20 cellular contexts compared by ENCODE assay signal in the genomic region with DNA sequence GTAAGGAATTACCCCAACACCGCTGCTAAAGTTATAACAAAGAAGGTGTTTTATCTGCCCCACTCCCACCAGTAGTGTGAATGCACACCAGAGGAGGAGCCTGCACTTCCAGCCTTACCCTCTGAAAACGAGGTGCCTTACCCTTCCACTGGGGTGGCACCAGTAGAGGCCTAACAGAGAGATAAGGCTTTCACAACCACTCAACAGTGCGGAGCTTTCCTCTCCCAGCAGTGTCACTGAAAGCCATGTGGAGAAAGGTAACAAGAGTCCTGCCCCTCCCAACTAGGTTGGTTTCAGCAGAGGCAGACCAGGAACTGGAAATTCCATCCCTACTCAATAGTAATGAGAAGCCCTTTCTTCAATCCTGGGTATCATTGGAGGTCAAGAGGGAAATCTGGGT.
DNase-seq lines count a peak whose midpoint lies in the region; ATAC-seq and TF ChIP-seq lines count a peak whose summit lies in the region.
"Had no signal": no experiment of that assay in that cellular context is flagged by ENCODE, and none has a peak within 500 bp of the region (broad histone marks: within the 10 kb centered on the region; RNA-seq: fewer than 3 reads in every experiment).

No MANE protein-coding gene starts in this region.

- H3K27me3 Mint-ChIP-seq in GM23338 (ENCODE audit: insufficient read depth, low read depth, poor library complexity) (peaks cover 1% of the 10 kb centered on the region), WTC11 (ENCODE audit: low read depth) (no peaks in the 10 kb centered on the region), endodermal cell (ENCODE audit: insufficient read depth) (no peaks in the 10 kb centered on the region)
- H3K27me3 Mint-ChIP-seq: B cell; CD4-positive, alpha-beta T cell had no signal

- TF ChIP-seq CTCF in GM23338 (conservative IDR thresholded peaks at IDR 0.05; ENCODE audit: low read depth in 2 of 2) (no peak), WTC11 (IDR thresholded peaks at IDR 0.05) (no peak), endodermal cell (conservative IDR thresholded peaks at IDR 0.05) (no peak), smooth muscle cell (IDR thresholded peaks at IDR 0.05; ENCODE audit: borderline replicate concordance, insufficient read depth, poor library complexity, severe bottlenecking) (no peak), WERI-Rb-1 (IDR thresholded peaks at IDR 0.05; ENCODE audit: low read depth, low read length) (no peak)

- WGBS in endodermal cell (ENCODE audit: insufficient coverage in 1 of 2, insufficient read length in 1 of 2), 2 experiments = 88 to 100% methylated on average over 1 to 3 of the region's 3 CpGs
- 87% methylated on average over 3 of the region's 3 CpGs for WGBS in smooth muscle cell (ENCODE audit: low lambda C conversion rate)

- H3K9me3 Mint-ChIP-seq in GM23338 = peaks cover 4% of the 10 kb centered on the region; the same call in 1 of the 3 replicates
- peaks cover 4% of the 10 kb centered on the region for H3K9me3 Mint-ChIP-seq in WTC11
- no peaks in the 10 kb centered on the region for H3K9me3 Mint-ChIP-seq in endodermal cell
- H3K9me3 Mint-ChIP-seq: CD8-positive, alpha-beta T cell had no signal

- H3K79me2 ChIP-seq in GM23338 (replicated peaks; ENCODE audit: insufficient read depth) (no peaks in the 10 kb centered on the region), smooth muscle cell (ENCODE audit: low read depth) (no peaks in the 10 kb centered on the region)

- DNase-seq in GM23338 (ENCODE audit: low spot score) (peak; percentile 15), WTC11 (ENCODE audit: low spot score) (no peak), endodermal cell (peak; percentile 46), iPS-NIHi7 (ENCODE audit: extremely low spot score) (peak; percentile 7), AG08396 (ENCODE audit: low spot score) (no peak), smooth muscle cell (lab: John Stamatoyannopoulos, UW; ENCODE audit: unreplicated experiment) (no peak), WERI-Rb-1 (no peak)
- DNase-seq: 8988T; ACHN; AML-193; Caco-2; Calu3; CD4-positive, alpha-beta T cell; DMS79 treated with DMSO at 0.1 percent for 48 hours; GF-D8 had no signal

- ATAC-seq in GM23338 (peak; percentile 54), WTC11 (peak; percentile 76), GM18907 (IDR thresholded peaks at IDR 0.05; ENCODE audit: unreplicated experiment) (no peak)
- ATAC-seq: CD8-positive, alpha-beta T cell had no signal

- no peaks in the 10 kb centered on the region for H3K9me3 ChIP-seq in endodermal cell (ENCODE audit: control insufficient read depth, low read length)
- no peaks in the 10 kb centered on the region for H3K9me3 ChIP-seq in smooth muscle cell (replicated peaks; ENCODE audit: low read depth)
- no peaks in the 10 kb centered on the region for H3K9me3 ChIP-seq in WERI-Rb-1 (ENCODE audit: severe bottlenecking)
- H3K9me3 ChIP-seq: BLaER1 treated with 17β-estradiol and CSF1 and Interleukin-3, amounts not matched to agents 10 nM and 100 nM; Caco-2 had no signal

- H3K9ac ChIP-seq in endodermal cell (ENCODE audit: extremely low read depth, low read length, poor library complexity, severe bottlenecking) (no peak overlapping the region), smooth muscle cell (ENCODE audit: low read depth) (no peak overlapping the region)
- H3K9ac ChIP-seq: BLaER1 treated with 17β-estradiol and CSF1 and Interleukin-3, amounts not matched to agents 10 nM and 100 nM had no signal

- no peaks in the 10 kb centered on the region for H4K20me1 ChIP-seq in GM23338 (replicated peaks; ENCODE audit: insufficient read depth)
- no peaks in the 10 kb centered on the region for H4K20me1 ChIP-seq in smooth muscle cell (ENCODE audit: low read depth)
- H4K20me1 ChIP-seq: BLaER1 treated with 17β-estradiol and CSF1 and Interleukin-3, amounts not matched to agents 10 nM and 100 nM had no signal

- H3K27ac ChIP-seq in GM23338 (ENCODE audit: low read depth) = no peak overlapping the region
- no peak overlapping the region for H3K27ac ChIP-seq in endodermal cell (ENCODE audit: low read depth, low read length)
- no peak overlapping the region for H3K27ac ChIP-seq in smooth muscle cell (ENCODE audit: low read depth)
- no peak overlapping the region for H3K27ac ChIP-seq in WERI-Rb-1
- H3K27ac ChIP-seq: BLaER1 treated with 17β-estradiol and CSF1 and Interleukin-3, amounts not matched to agents 10 nM and 100 nM; C4-2B had no signal

- H2AFZ ChIP-seq in GM23338 = peak overlapping the region; percentile 54; the same call in 1 of the 2 replicates
- H2AFZ ChIP-seq in smooth muscle cell (ENCODE audit: low read depth) = no peak overlapping the region

- POLR2A ChIA-PET in WTC11 (lab: Charles Lee) = no interaction called here

- H3K4me3 Mint-ChIP-seq in GM23338 = no peak overlapping the region
- H3K4me3 Mint-ChIP-seq in WTC11 = no peak overlapping the region
- H3K4me3 Mint-ChIP-seq in endodermal cell = no peak overlapping the region
- H3K4me3 Mint-ChIP-seq: B cell; CD4-positive, alpha-beta T cell; CD8-positive, alpha-beta T cell had no signal

- H3K4me3 ChIP-seq in GM23338 (no peak overlapping the region), endodermal cell (ENCODE audit: low read length) (no peak overlapping the region), smooth muscle cell (no peak overlapping the region), WERI-Rb-1 (ENCODE audit: low read depth, low read length) (no peak overlapping the region)
- H3K4me3 ChIP-seq: BLaER1 treated with 17β-estradiol and CSF1 and Interleukin-3, amounts not matched to agents 10 nM and 100 nM had no signal

- H3F3A ChIP-seq in GM23338 (replicated peaks; ENCODE audit: low read depth) (no peaks in the 10 kb centered on the region), smooth muscle cell (ENCODE audit: low read depth) (no peaks in the 10 kb centered on the region)

- peaks cover under 1% of the 10 kb centered on the region; the same call in 1 of the 3 replicates for H3K36me3 Mint-ChIP-seq in GM23338 (ENCODE audit: low read depth)
- H3K36me3 Mint-ChIP-seq in WTC11 = no peaks in the 10 kb centered on the region
- no peaks in the 10 kb centered on the region for H3K36me3 Mint-ChIP-seq in endodermal cell (ENCODE audit: low read depth)
- H3K36me3 Mint-ChIP-seq: CD8-positive, alpha-beta T cell had no signal

- CTCF ChIA-PET in WTC11 (lab: Charles Lee) = no interaction called here

- no peak overlapping the region for H3K4me2 ChIP-seq in GM23338
- H3K4me2 ChIP-seq in smooth muscle cell = no peak overlapping the region
- H3K4me2 ChIP-seq: BLaER1 treated with 17β-estradiol and CSF1 and Interleukin-3, amounts not matched to agents 10 nM and 100 nM had no signal

- H3K4me1 Mint-ChIP-seq in GM23338 = no peaks in the 10 kb centered on the region
- peaks cover 4% of the 10 kb centered on the region; the same call in 1 of the 2 replicates for H3K4me1 Mint-ChIP-seq in WTC11
- H3K4me1 Mint-ChIP-seq in endodermal cell = no peaks in the 10 kb centered on the region
- H3K4me1 Mint-ChIP-seq: B cell had no signal

- H3K9me2 ChIP-seq in GM23338 (ENCODE audit: insufficient read depth) = no peaks in the 10 kb centered on the region

- H3K27ac Mint-ChIP-seq in GM23338 (no peak overlapping the region), WTC11 (no peak overlapping the region), endodermal cell (no peak overlapping the region)
- H3K27ac Mint-ChIP-seq: B cell; CD4-positive, alpha-beta T cell; CD8-positive, alpha-beta T cell had no signal

- H3K36me3 ChIP-seq in GM23338 (ENCODE audit: insufficient read depth) (no peaks in the 10 kb centered on the region), endodermal cell (ENCODE audit: control insufficient read depth, insufficient read depth, low read length) (no peaks in the 10 kb centered on the region), smooth muscle cell (ENCODE audit: low read depth) (no peaks in the 10 kb centered on the region), WERI-Rb-1 (no peaks in the 10 kb centered on the region)
- H3K36me3 ChIP-seq: BLaER1 treated with 17β-estradiol and CSF1 and Interleukin-3, amounts not matched to agents 10 nM and 100 nM had no signal

- no peaks in the 10 kb centered on the region for H3K27me3 ChIP-seq in GM23338 (ENCODE audit: insufficient read depth)
- no peaks in the 10 kb centered on the region for H3K27me3 ChIP-seq in endodermal cell (ENCODE audit: control insufficient read depth, insufficient read depth, low read length, poor library complexity, severe bottlenecking)
- H3K27me3 ChIP-seq in smooth muscle cell (ENCODE audit: low read depth) = no peaks in the 10 kb centered on the region
- no peaks in the 10 kb centered on the region for H3K27me3 ChIP-seq in WERI-Rb-1 (ENCODE audit: insufficient read depth, low read depth, severe bottlenecking)
- H3K27me3 ChIP-seq: BLaER1 treated with 17β-estradiol and CSF1 and Interleukin-3, amounts not matched to agents 10 nM and 100 nM had no signal

- no peaks in the 10 kb centered on the region for H3K4me1 ChIP-seq in GM23338 (ENCODE audit: insufficient read depth)
- no peaks in the 10 kb centered on the region for H3K4me1 ChIP-seq in endodermal cell (ENCODE audit: control insufficient read depth, insufficient read depth, low read length)
- no peaks in the 10 kb centered on the region for H3K4me1 ChIP-seq in smooth muscle cell (ENCODE audit: low read depth)
- H3K4me1 ChIP-seq: Caco-2 had no signal

TF ChIP-seq in GM23338, 12 proteins besides CTCF, POLR2A, EP300 and RAD21:
- TF ChIP-seq ZNF114 (CRISPR knock-in tag; IDR thresholded peaks at IDR 0.05) = no peak

TF ChIP-seq in WTC11, 78 proteins besides CTCF, POLR2A, EP300 and RAD21 (continues in another document):
- TF ChIP-seq EMX1 (CRISPR knock-in tag; IDR thresholded peaks at IDR 0.05) (no peak), CREM (CRISPR knock-in tag; IDR thresholded peaks at IDR 0.05) (no peak), TP53 (CRISPR knock-in tag; IDR thresholded peaks at IDR 0.05) (no peak), GABPB1 (CRISPR knock-in tag; IDR thresholded peaks at IDR 0.05) (no peak)
- TF ChIP-seq, protein P1, sequence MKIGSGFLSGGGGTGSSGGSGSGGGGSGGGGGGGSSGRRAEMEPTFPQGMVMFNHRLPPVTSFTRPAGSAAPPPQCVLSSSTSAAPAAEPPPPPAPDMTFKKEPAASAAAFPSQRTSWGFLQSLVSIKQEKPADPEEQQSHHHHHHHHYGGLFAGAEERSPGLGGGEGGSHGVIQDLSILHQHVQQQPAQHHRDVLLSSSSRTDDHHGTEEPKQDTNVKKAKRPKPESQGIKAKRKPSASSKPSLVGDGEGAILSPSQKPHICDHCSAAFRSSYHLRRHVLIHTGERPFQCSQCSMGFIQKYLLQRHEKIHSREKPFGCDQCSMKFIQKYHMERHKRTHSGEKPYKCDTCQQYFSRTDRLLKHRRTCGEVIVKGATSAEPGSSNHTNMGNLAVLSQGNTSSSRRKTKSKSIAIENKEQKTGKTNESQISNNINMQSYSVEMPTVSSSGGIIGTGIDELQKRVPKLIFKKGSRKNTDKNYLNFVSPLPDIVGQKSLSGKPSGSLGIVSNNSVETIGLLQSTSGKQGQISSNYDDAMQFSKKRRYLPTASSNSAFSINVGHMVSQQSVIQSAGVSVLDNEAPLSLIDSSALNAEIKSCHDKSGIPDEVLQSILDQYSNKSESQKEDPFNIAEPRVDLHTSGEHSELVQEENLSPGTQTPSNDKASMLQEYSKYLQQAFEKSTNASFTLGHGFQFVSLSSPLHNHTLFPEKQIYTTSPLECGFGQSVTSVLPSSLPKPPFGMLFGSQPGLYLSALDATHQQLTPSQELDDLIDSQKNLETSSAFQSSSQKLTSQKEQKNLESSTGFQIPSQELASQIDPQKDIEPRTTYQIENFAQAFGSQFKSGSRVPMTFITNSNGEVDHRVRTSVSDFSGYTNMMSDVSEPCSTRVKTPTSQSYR (CRISPR knock-in tag; IDR thresholded peaks at IDR 0.05) = no peak

Comparison
In these comparisons a context has a peak if more than half of its experiments do, and no peak if none do; other contexts are left out.
1. DNase-seq: peak in GM23338 (single experiment), endodermal cell (single experiment) and iPS-NIHi7 (single experiment); none in WTC11 (single experiment), AG08396 (single experiment), smooth muscle cell (single experiment) and WERI-Rb-1 (single experiment).